Comparison of ENCODE assay signal across 19 cellular contexts in the genomic region with DNA sequence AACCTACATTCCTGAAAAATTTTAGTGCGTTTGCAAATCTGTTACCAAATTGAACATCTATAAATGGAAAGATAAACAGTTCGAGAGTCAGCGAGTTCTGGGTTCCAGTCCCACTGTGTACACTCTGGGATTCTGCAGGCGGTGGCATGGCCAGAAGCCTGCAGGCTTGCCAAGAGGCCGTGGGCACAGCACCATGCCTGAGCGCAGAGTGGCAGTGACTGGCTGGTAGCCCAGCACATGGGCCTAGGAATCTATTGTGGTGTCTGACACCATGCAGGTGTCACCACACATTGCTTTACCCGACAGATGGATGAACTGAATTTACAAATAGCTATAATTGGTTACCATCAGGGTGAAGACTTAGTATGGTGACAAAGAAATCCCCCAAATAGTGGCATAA.
"Had no signal": no experiment of that assay in that cellular context is flagged by ENCODE, and none has a peak within 500 bp of the region (broad histone marks: within the 10 kb centered on the region; RNA-seq: fewer than 3 reads in every experiment).

No MANE protein-coding gene starts in this region.

- H3K4me1 Mint-ChIP-seq: activated CD4-positive, alpha-beta memory T cell treated with anti-CD3 and anti-CD28 coated beads, Interleukin-2, amount 10 ng/mL, durations not matched to agents 7 days and 5 days; activated naive CD4-positive, alpha-beta T cell treated with anti-CD3 and anti-CD28 coated beads, Interleukin-2, amount 50 U/mL, for 24 hours; central memory CD8-positive, alpha-beta T cell; T-helper 17 cell had no signal

- H3K27ac Mint-ChIP-seq: activated CD4-positive, alpha-beta memory T cell treated with anti-CD3 and anti-CD28 coated beads, Interleukin-2, amount 10 ng/mL, durations not matched to agents 7 days and 5 days; activated naive CD4-positive, alpha-beta T cell treated with anti-CD3 and anti-CD28 coated beads, Interleukin-2, amount 50 U/mL, for 24 hours; activated T-cell treated with anti-CD3 and anti-CD28 coated beads, Interleukin-2, amount 50 U/mL, for 24 hours; dendritic cell treated with granulocyte-macrophage colony-stimulating factor and Interleukin-4, amounts not matched to agents 40 ng/mL and 50 ng/mL, for 4 days; effector memory CD8-positive, alpha-beta T cell; natural killer cell treated with Interleukin-12 subunit alpha and Interleukin-12 subunit beta and Interleukin-15 and Interleukin-18, amount 100 ng/mL, for 72 hours; T-helper 17 cell; WTC11 had no signal

- DNase-seq: activated CD4-positive, alpha-beta memory T cell treated with anti-CD3 and anti-CD28 coated beads, Interleukin-2, amount 10 ng/mL, durations not matched to agents 7 days and 5 days; activated CD4-positive, alpha-beta T cell treated with anti-CD3 and anti-CD28 coated beads for 4 hours; activated effector memory CD4-positive, alpha-beta T cell treated with Interleukin-2 at 50 U/mL for 16 hours; activated T-cell treated with anti-CD3 and anti-CD28 coated beads, Interleukin-2, amount 50 U/mL, for 24 hours; effector memory CD8-positive, alpha-beta T cell; foreskin melanocyte; islet precursor cell; mesenchymal stem cell; psoas muscle; spleen; stomach; T-helper 17 cell had no signal

- H3K36me3 Mint-ChIP-seq: brain; natural killer cell treated with Interleukin-12 subunit alpha and Interleukin-12 subunit beta and Interleukin-15 and Interleukin-18, amount 100 ng/mL, for 72 hours had no signal

- H3K27me3 ChIP-seq: spleen, stomach had no signal

- H3K9me3 ChIP-seq: psoas muscle, stomach had no signal

- H3K4me1 ChIP-seq: psoas muscle had no signal

- H3K4me3 ChIP-seq: psoas muscle, spleen, stomach had no signal

- H3K9me3 Mint-ChIP-seq: activated CD4-positive, alpha-beta memory T cell treated with anti-CD3 and anti-CD28 coated beads, Interleukin-2, amount 10 ng/mL, durations not matched to agents 7 days and 5 days; central memory CD8-positive, alpha-beta T cell; dendritic cell treated with granulocyte-macrophage colony-stimulating factor and Interleukin-4, amounts not matched to agents 40 ng/mL and 50 ng/mL, for 4 days; effector memory CD8-positive, alpha-beta T cell; natural killer cell treated with Interleukin-12 subunit alpha and Interleukin-12 subunit beta and Interleukin-15 and Interleukin-18, amount 100 ng/mL, for 72 hours had no signal

- H3K27me3 Mint-ChIP-seq: activated T-cell treated with anti-CD3 and anti-CD28 coated beads, Interleukin-2, amount 50 U/mL, for 24 hours; dendritic cell treated with granulocyte-macrophage colony-stimulating factor and Interleukin-4, amounts not matched to agents 40 ng/mL and 50 ng/mL, for 4 days had no signal

- ATAC-seq: effector memory CD8-positive, alpha-beta T cell; natural killer cell treated with Interleukin-12 subunit alpha and Interleukin-12 subunit beta and Interleukin-15 and Interleukin-18, amount 100 ng/mL, for 72 hours; sciatic nerve; T-helper 17 cell; WTC11 had no signal

- H3K36me3 ChIP-seq: spleen, stomach had no signal

- H3K4me3 Mint-ChIP-seq: activated CD4-positive, alpha-beta memory T cell treated with anti-CD3 and anti-CD28 coated beads, Interleukin-2, amount 10 ng/mL, durations not matched to agents 7 days and 5 days; activated naive CD4-positive, alpha-beta T cell treated with anti-CD3 and anti-CD28 coated beads, Interleukin-2, amount 50 U/mL, for 24 hours; activated T-cell treated with anti-CD3 and anti-CD28 coated beads, Interleukin-2, amount 50 U/mL, for 24 hours; central memory CD8-positive, alpha-beta T cell; dendritic cell treated with granulocyte-macrophage colony-stimulating factor and Interleukin-4, amounts not matched to agents 40 ng/mL and 50 ng/mL, for 4 days; effector memory CD8-positive, alpha-beta T cell; natural killer cell treated with Interleukin-12 subunit alpha and Interleukin-12 subunit beta and Interleukin-15 and Interleukin-18, amount 100 ng/mL, for 72 hours; T-helper 17 cell; WTC11 had no signal

- H3K27ac ChIP-seq: psoas muscle, spleen, stomach had no signal
